ENCODE assay signal across 8 cellular contexts in genomic region chr3:48301020-48301813, GRCh38. TPM values are rescaled to one million over a fixed set of nuclear protein-coding genes. Genes with fewer than 3 reads are reported as not detected.
DNase-seq lines count a peak whose midpoint lies in the region; ATAC-seq and TF ChIP-seq lines count a peak whose summit lies in the region.

TSS of gene NME6 (minus strand) at chr3:48301367.

- H3K27ac ChIP-seq in aorta (ENCODE audit: low read depth in 1 of 2, low read length in 2 of 2) = peak within 1 kb of the TSS; percentile 91 to 93

- H3K4me1 ChIP-seq in aorta (ENCODE audit: control insufficient read depth in 1 of 2, insufficient read depth in 2 of 2, low read length in 2 of 2) = peaks cover 0 to 6% of the 10 kb centered on the region in 2 donors

- in situ Hi-C loops in astrocyte of the cerebellum (cut with HindIII; ENCODE audit: low sequenced_read_pairs) = no loop called here

- H3K4me3 ChIP-seq in astrocyte of the cerebellum (ENCODE audit: low read depth, low read length) = peak within 1 kb of the TSS; percentile 72
- peak within 1 kb of the TSS; percentile 80 to 86 for H3K4me3 ChIP-seq in aorta (ENCODE audit: low read length in 2 of 2)

- intact Hi-C loops in aorta (cut with DNase I) = no loop called here

- no peak for TF ChIP-seq CTCF in astrocyte of the cerebellum (IDR thresholded peaks at IDR 0.05; ENCODE audit: low read depth, low read length, missing control alignments)

- DNase-seq in NCI-H2081 (lab: John Stamatoyannopoulos, UW) = peak; percentile 68 to 81
- DNase-seq in T-helper 9 cell = peak; percentile 83
- peak; percentile 49 for DNase-seq in astrocyte of the cerebellum (ENCODE audit: low read depth)
- peak; percentile 90 for DNase-seq in hepatic stellate cell (ENCODE audit: low spot score)
- DNase-seq in renal cortical epithelial cell (ENCODE audit: low read depth) = peak; percentile 71
- DNase-seq in aorta = peak; percentile 95 to 98

- H3K36me3 ChIP-seq in aorta (ENCODE audit: control insufficient read depth in 1 of 2, insufficient read depth in 2 of 2, low read length in 1 of 2) = peaks cover 0 to 4% of the 10 kb centered on the region in 2 donors

- H3K9me3 ChIP-seq in aorta (ENCODE audit: control insufficient read depth, low read length) = no peaks in the 10 kb centered on the region

- ATAC-seq in HG02981 (IDR thresholded peaks at IDR 0.05; ENCODE audit: unreplicated experiment) (peak; percentile 72), aorta (ENCODE audit: low FRiP score) (peak; percentile 99)

- 0 to 1% methylated on average over 64 to 70 of the region's 70 CpGs for WGBS in aorta, 2 donors

- H3K27me3 ChIP-seq in aorta (ENCODE audit: control insufficient read depth in 1 of 2, insufficient read depth in 2 of 2, low read length in 1 of 2) = no peaks in the 10 kb centered on the region

- peak; percentile 76 for TF ChIP-seq POLR2A in GM15510 (IDR thresholded peaks at IDR 0.05; ENCODE audit: borderline replicate concordance, extremely low read depth, insufficient read length)

RNA-seq across cellular contexts. Expression of gene NME6, which starts in this region (rescaled TPM):
- total RNA-seq in renal cortical epithelial cell (29.7 and 45.7 TPM in 2 replicates), aorta (10 to 100 TPM; 17.2 to 27.7 TPM)
- polyA plus RNA-seq in aorta = 10 to 100 TPM; 11.7 to 19.0 TPM

Comparison
In these comparisons a context has a peak if more than half of its experiments do, and no peak if none do; other contexts are left out.
1. Peak in every context shown above with its lines: DNase-seq, ATAC-seq, H3K4me3 ChIP-seq and H3K27ac ChIP-seq.